ENCODE assay signal across 20 cellular contexts in genomic region chr4:128462104-128462783, GRCh38.
DNase-seq lines count a peak whose midpoint lies in the region; FAIRE-seq and TF ChIP-seq lines count a peak whose summit lies in the region.
"Had no signal": no experiment of that assay in that cellular context is flagged by ENCODE, and none has a peak within 500 bp of the region (broad histone marks: within the 10 kb centered on the region; RNA-seq: fewer than 3 reads in every experiment).

No MANE protein-coding gene starts in this region.

- DNase-seq in Karpas-422 (peak; percentile 100), H1 (ENCODE audit: low read depth in 1 of 2, low spot score in 2 of 2) (no peak), neuronal stem cell (ENCODE audit: low spot score) (no peak), amniotic stem cell (lab: John Stamatoyannopoulos, UW) (no peak), NCI-H69 (lab: John Stamatoyannopoulos, UW) (no peak), type B pancreatic cell (ENCODE audit: extremely low spot score, unreplicated experiment) (no peak)
- no peak for DNase-seq in activated CD8-positive, alpha-beta memory T cell treated with anti-CD3 and anti-CD28 coated beads, Interleukin-2, amount 50 U/mL, for 48 hours
- DNase-seq: Caco-2; CD4-positive, CD25-positive, alpha-beta regulatory T cell; HCEC 1CT; MV-4-11; NCI-H1417; NCI-H187 treated with DMSO at 0.1 percent for 48 hours; NCI-H2171; Right ventricle myocardium superior had no signal

- H3K4me3 ChIP-seq in Karpas-422 (ENCODE audit: low read length) (peak overlapping the region; percentile 65), H1 (ENCODE audit: extremely low read depth in 1 of 4, insufficient read depth in 2 of 4, low read depth in 3 of 4, low read length in 4 of 4) (no peak overlapping the region), neuronal stem cell (ENCODE audit: low read length in 2 of 2) (no peak overlapping the region)
- H3K4me3 ChIP-seq: SK-N-MC had no signal

- peaks cover 3% of the 10 kb centered on the region for H3K27me3 Mint-ChIP-seq in type B pancreatic cell
- H3K27me3 Mint-ChIP-seq: B cell; CD4-positive, CD25-positive, alpha-beta regulatory T cell had no signal

- H2AK5ac ChIP-seq in H1 (ENCODE audit: low read depth, low read length) (no peak overlapping the region), neuronal stem cell (ENCODE audit: low read depth, low read length) (peak overlapping the region; percentile 26)

- H4K20me1 ChIP-seq in Karpas-422 (ENCODE audit: insufficient read depth, low read depth, low read length) (no peaks in the 10 kb centered on the region), H1 (replicated peaks in 1 of 2; ENCODE audit: control insufficient read depth in 1 of 2, insufficient read depth in 2 of 2, low read length in 2 of 2) (no peaks in the 10 kb centered on the region)

- TF ChIP-seq CTCF in H1 (IDR thresholded peaks at IDR 0.05; ENCODE audit: control extremely low read depth in 1 of 3, insufficient read depth in 1 of 3, low read depth in 1 of 3, low read length in 3 of 3) (no peak), type B pancreatic cell (conservative IDR thresholded peaks at IDR 0.05) (no peak)

- no peak overlapping the region for H2BK20ac ChIP-seq in H1 (ENCODE audit: low read length)

- no peaks in the 10 kb centered on the region for H3K79me1 ChIP-seq in H1 (ENCODE audit: low read depth, low read length)
- no peaks in the 10 kb centered on the region for H3K79me1 ChIP-seq in neuronal stem cell (ENCODE audit: low read depth, low read length)

- H4K91ac ChIP-seq in H1 (replicated peaks; ENCODE audit: insufficient read length, low read length) (no peak overlapping the region), neuronal stem cell (ENCODE audit: low read depth, low read length, poor library complexity) (no peak overlapping the region)

- H3K27me3 ChIP-seq in Karpas-422 (ENCODE audit: low read length), result no peaks in the 10 kb centered on the region
- no peaks in the 10 kb centered on the region; a peak in 1 of 7 replicates for H3K27me3 ChIP-seq in H1 (replicated peaks in 1 of 4; ENCODE audit: control insufficient read depth in 3 of 4, extremely low read depth in 1 of 4, insufficient read depth in 3 of 4, low read length in 3 of 4)
- peaks cover 0 to 12% (median 3%) of the 10 kb centered on the region in 3 experiments for H3K27me3 ChIP-seq in neuronal stem cell (ENCODE audit: control insufficient read depth in 3 of 3, insufficient read depth in 3 of 3, low read depth in 1 of 3, low read length in 3 of 3)

- CTCF ChIA-PET in H1 (lab: Charles Lee; ENCODE audit: partially characterized antibody), result interaction anchor here (0.9 to 3.3 kb wide), 7 partner anchors 7 to 112 kb away, joined by 3 to 21 read pairs (median 5); no protein-coding TSS in a partner anchor

- no peak overlapping the region for H3K56ac ChIP-seq in H1 (replicated peaks; ENCODE audit: insufficient read length, low read depth, low read length)

- peaks cover 4% of the 10 kb centered on the region for H3K4me1 Mint-ChIP-seq in type B pancreatic cell (ENCODE audit: unreplicated experiment)
- H3K4me1 Mint-ChIP-seq: B cell; CD4-positive, CD25-positive, alpha-beta regulatory T cell had no signal

- H3K4me1 ChIP-seq in Karpas-422 (ENCODE audit: low read length), result peaks cover 95% of the 10 kb centered on the region
- peaks cover 0 to 6% (median 4%) of the 10 kb centered on the region in 4 experiments; a peak in 4 of 7 replicates for H3K4me1 ChIP-seq in H1 (replicated peaks in 1 of 4; ENCODE audit: control insufficient read depth in 3 of 4, insufficient read depth in 4 of 4, low read length in 3 of 4)
- H3K4me1 ChIP-seq in neuronal stem cell (ENCODE audit: control insufficient read depth in 2 of 2, insufficient read depth in 1 of 2, low read depth in 1 of 2, low read length in 2 of 2), result peaks cover 4 to 9% of the 10 kb centered on the region in 2 donors
- H3K4me1 ChIP-seq: Caco-2 had no signal

- no peak overlapping the region for H3K4me3 Mint-ChIP-seq in type B pancreatic cell
- H3K4me3 Mint-ChIP-seq: B cell; CD4-positive, CD25-positive, alpha-beta regulatory T cell had no signal

- FAIRE-seq in H1 (lab: Jason Lieb, UNC), result no peak
- FAIRE-seq: HTR-8/SVneo, RCC 7860 had no signal

- peak overlapping the region; percentile 75 for H3K4me2 ChIP-seq in Karpas-422 (ENCODE audit: low read depth, low read length, poor library complexity, severe bottlenecking)
- H3K4me2 ChIP-seq in H1 (ENCODE audit: insufficient read depth in 1 of 2, low read depth in 2 of 2, low read length in 2 of 2), result peak overlapping the region; percentile 10 to 50; a peak in 3 of 4 replicates
- no peak overlapping the region for H3K4me2 ChIP-seq in neuronal stem cell (ENCODE audit: insufficient read depth, low read length, poor library complexity, severe bottlenecking)

- no peak for TF ChIP-seq EP300 in H1 (IDR thresholded peaks at IDR 0.05; ENCODE audit: borderline replicate concordance in 1 of 2, low read depth in 2 of 2, low read length in 2 of 2)

- H3K23ac ChIP-seq in H1 (ENCODE audit: insufficient read length), result no peak overlapping the region
- H3K23ac ChIP-seq in neuronal stem cell (ENCODE audit: low read depth, low read length, poor library complexity), result no peak overlapping the region

- H3K9ac ChIP-seq in Karpas-422 (ENCODE audit: low read length) (peak overlapping the region; percentile 82), H1 (replicated peaks in 1 of 4; ENCODE audit: extremely low read depth in 1 of 4, low read depth in 3 of 4, low read length in 3 of 4) (no peak overlapping the region), neuronal stem cell (ENCODE audit: low read depth, low read length, poor library complexity) (no peak overlapping the region)

- no peak overlapping the region for H3K27ac Mint-ChIP-seq in type B pancreatic cell
- H3K27ac Mint-ChIP-seq: B cell; CD4-positive, CD25-positive, alpha-beta regulatory T cell had no signal

- no peak overlapping the region for H2AFZ ChIP-seq in Karpas-422 (ENCODE audit: low read length)
- H2AFZ ChIP-seq in H1 (ENCODE audit: low read length), result no peak overlapping the region
- H2AFZ ChIP-seq in neuronal stem cell (ENCODE audit: low read length), result no peak overlapping the region

- no peak overlapping the region for H2BK5ac ChIP-seq in H1 (ENCODE audit: low read depth, low read length)
- no peak overlapping the region for H2BK5ac ChIP-seq in neuronal stem cell (ENCODE audit: low read length)

- no peak overlapping the region for H4K5ac ChIP-seq in H1 (ENCODE audit: insufficient read length, low read depth, low read length)

- H2BK15ac ChIP-seq in H1 (ENCODE audit: low read length) (no peak overlapping the region), neuronal stem cell (ENCODE audit: low read length) (no peak overlapping the region)

- H3K9me2 ChIP-seq in Karpas-422 (replicated peaks; ENCODE audit: insufficient read depth, low read length), result no peaks in the 10 kb centered on the region

- TF ChIP-seq POLR2A in H1 (IDR thresholded peaks at IDR 0.05; ENCODE audit: control extremely low read depth in 1 of 2, low read depth in 2 of 2, low read length in 2 of 2), result no peak

- H3K9me3 ChIP-seq in Karpas-422 (ENCODE audit: low read length) (no peaks in the 10 kb centered on the region), H1 (ENCODE audit: insufficient read depth in 2 of 2, low read depth in 1 of 2, low read length in 1 of 2) (no peaks in the 10 kb centered on the region), neuronal stem cell (replicated peaks in 1 of 2; ENCODE audit: control insufficient read depth in 2 of 2, insufficient read depth in 1 of 2, low read depth in 1 of 2, low read length in 2 of 2) (peaks cover 0 to 2% of the 10 kb centered on the region in 2 donors)
- H3K9me3 ChIP-seq: Caco-2 had no signal

- no peaks in the 10 kb centered on the region for H3K36me3 ChIP-seq in Karpas-422 (ENCODE audit: insufficient read depth, low read length)
- H3K36me3 ChIP-seq in H1 (ENCODE audit: control insufficient read depth in 2 of 4, insufficient read depth in 4 of 4, low read length in 3 of 4), result no peaks in the 10 kb centered on the region
- H3K36me3 ChIP-seq in neuronal stem cell (replicated peaks in 1 of 2; ENCODE audit: control insufficient read depth in 2 of 2, insufficient read depth in 2 of 2, low read length in 2 of 2), result no peaks in the 10 kb centered on the region

- no peaks in the 10 kb centered on the region for H3K23me2 ChIP-seq in H1 (ENCODE audit: low read depth, low read length)

- H4K8ac ChIP-seq in H1 (ENCODE audit: extremely low read depth, insufficient read depth, low read length) (no peak overlapping the region), neuronal stem cell (ENCODE audit: low read depth, low read length) (no peak overlapping the region)

- no peak overlapping the region for H2BK120ac ChIP-seq in H1 (replicated peaks; ENCODE audit: low read depth, low read length)
- H2BK120ac ChIP-seq in neuronal stem cell (ENCODE audit: low read depth, low read length), result no peak overlapping the region

- H3K79me2 ChIP-seq in Karpas-422 (ENCODE audit: low read length), result no peaks in the 10 kb centered on the region
- no peaks in the 10 kb centered on the region for H3K79me2 ChIP-seq in H1 (ENCODE audit: control insufficient read depth in 1 of 2, insufficient read depth in 2 of 2, low read length in 2 of 2)

- H3K14ac ChIP-seq in H1 (ENCODE audit: insufficient read length) (no peak overlapping the region), neuronal stem cell (ENCODE audit: low read length) (no peak overlapping the region)

- H3K27ac ChIP-seq in Karpas-422 (ENCODE audit: low read length) (peak overlapping the region; percentile 98), H1 (ENCODE audit: low read depth, low read length) (no peak overlapping the region), neuronal stem cell (replicated peaks; ENCODE audit: low read length) (no peak overlapping the region)
- H3K27ac ChIP-seq: HL-60, SK-N-MC had no signal

- no peak for TF ChIP-seq RAD21 in H1 (IDR thresholded peaks at IDR 0.05 in 1 of 2, conservative IDR thresholded peaks at IDR 0.05 in 1 of 2; ENCODE audit: low read depth in 2 of 2, low read length in 2 of 2)

- H3K4ac ChIP-seq in H1 (replicated peaks; ENCODE audit: insufficient read length, low read depth, low read length) (no peak overlapping the region), neuronal stem cell (ENCODE audit: low read length) (no peak overlapping the region)

- H2BK12ac ChIP-seq in H1 (ENCODE audit: low read depth, low read length) (no peak overlapping the region), neuronal stem cell (ENCODE audit: low read length) (no peak overlapping the region)

- POLR2A ChIA-PET in H1 (lab: Charles Lee; ENCODE audit: partially characterized antibody), result no interaction called here

- H3K36me3 Mint-ChIP-seq in type B pancreatic cell, result no peaks in the 10 kb centered on the region
- H3K36me3 Mint-ChIP-seq: CD4-positive, CD25-positive, alpha-beta regulatory T cell had no signal

- no peak overlapping the region for H3K18ac ChIP-seq in H1 (ENCODE audit: extremely low read depth, low read length)
- H3K18ac ChIP-seq in neuronal stem cell (ENCODE audit: low read length), result no peak overlapping the region

- no peaks in the 10 kb centered on the region for H3K9me3 Mint-ChIP-seq in type B pancreatic cell

- WGBS in H1 (ENCODE audit: extremely low coverage in 1 of 2, insufficient coverage in 1 of 2, insufficient read length in 1 of 2, insufficient replicate concordance in 2 of 2, low coverage in 1 of 2, low lambda C conversion rate in 2 of 2, missing lambda C conversion rate in 1 of 2), 2 experiments, result 72% methylated on average over 8 of the region's 8 CpGs; no CpG with 5 or more reads in 1 of the 2 experiments
- WGBS in neuronal stem cell (ENCODE audit: extremely low coverage in 2 of 2, insufficient read length in 2 of 2, insufficient replicate concordance in 1 of 2), 2 donors, result no CpG with 5 or more reads among the region's 8 CpGs
